Comparison of ENCODE assay signal across 7 cellular contexts in genomic region chr17:66625321-66625767, GRCh38.
DNase-seq lines count a peak whose midpoint lies in the region; ATAC-seq and TF ChIP-seq lines count a peak whose summit lies in the region.

No MANE protein-coding gene starts in this region.

- H3K27ac ChIP-seq in lower lobe of right lung = no peak overlapping the region

- H3K27ac Mint-ChIP-seq in brain = peak overlapping the region in 2 of 5 experiments; percentile 39 to 80

- TF ChIP-seq CTCF in brain (conservative IDR thresholded peaks at IDR 0.05) (peak; percentile 72 to 76), lower lobe of right lung (IDR thresholded peaks at IDR 0.05) (peak; percentile 35)

- no peak overlapping the region for H3K4me3 ChIP-seq in lower lobe of right lung

- ATAC-seq in lower lobe of right lung (no peak), GM18502 (IDR thresholded peaks at IDR 0.05; ENCODE audit: poor library complexity, unreplicated experiment) (no peak), GM18498 (IDR thresholded peaks at IDR 0.05; ENCODE audit: unreplicated experiment) (no peak)

- no peaks in the 10 kb centered on the region for H3K27me3 Mint-ChIP-seq in brain

- peaks cover 44% of the 10 kb centered on the region for H3K4me1 Mint-ChIP-seq in brain

- H3K4me3 Mint-ChIP-seq in brain = no peak overlapping the region

- peaks cover 0 to 3% (median 0%) of the 10 kb centered on the region in 5 experiments for H3K9me3 Mint-ChIP-seq in brain

- no peaks in the 10 kb centered on the region for H3K4me1 ChIP-seq in lower lobe of right lung

- H3K27me3 ChIP-seq in lower lobe of right lung (ENCODE audit: low read depth) = no peaks in the 10 kb centered on the region

- DNase-seq in GF-D8 (lab: John Stamatoyannopoulos, UW) = peak; percentile 12
- peak; percentile 42 for DNase-seq in NCI-H1105 treated with DMSO at 0.1 percent for 48 hours (lab: John Stamatoyannopoulos, UW)
- no peak for DNase-seq in lower lobe of right lung
- no peak for DNase-seq in OCI-M2 (lab: John Stamatoyannopoulos, UW; ENCODE audit: unreplicated experiment)

- intact Hi-C loops in lower lobe of right lung (cut with DNase I) = no loop called here

- H3K9me3 ChIP-seq in lower lobe of right lung = no peaks in the 10 kb centered on the region

- no peaks in the 10 kb centered on the region for H3K36me3 Mint-ChIP-seq in brain

- H3K36me3 ChIP-seq in lower lobe of right lung = no peaks in the 10 kb centered on the region

Comparison
In these comparisons a context has a peak if more than half of its experiments do, and no peak if none do; other contexts are left out.
1. DNase-seq: peak in GF-D8 (single experiment) and NCI-H1105 treated with DMSO at 0.1 percent for 48 hours (single experiment); none in lower lobe of right lung (single experiment) and OCI-M2 (single experiment).